ENCODE assay signal across 9 cellular contexts in genomic region chr14:23094666-23095195, GRCh38. TPM values are rescaled to one million over a fixed set of nuclear protein-coding genes. Genes with fewer than 3 reads are reported as not detected.
DNase-seq lines count a peak whose midpoint lies in the region; TF ChIP-seq lines count a peak whose summit lies in the region.
"Had no signal": no experiment of that assay in that cellular context is flagged by ENCODE, and none has a peak within 500 bp of the region (broad histone marks: within the 10 kb centered on the region; RNA-seq: fewer than 3 reads in every experiment).

TSS of gene ACIN1 (minus strand) at chr14:23095136. CDS start at chr14:23095112, 24 bp downstream.

- under 1% methylated on average over 55 of the region's 55 CpGs for WGBS in urinary bladder

- H3K4me1 Mint-ChIP-seq in CD14-positive monocyte: peaks cover 19% of the 10 kb centered on the region

- DNase-seq in CD14-positive monocyte (ENCODE audit: low spot score) (peak; percentile 74), GM20000 (ENCODE audit: low spot score) (peak; percentile 78), HPDE6-E6E7 (ENCODE audit: extremely low spot score) (peak; percentile 72), fibroblast of villous mesenchyme (ENCODE audit: low read depth) (peak; percentile 90), osteoblast (ENCODE audit: insufficient read length, low spot score, missing footprints) (peak; percentile 92), T-helper 9 cell (no peak)
- DNase-seq in activated CD8-positive, alpha-beta memory T cell treated with anti-CD3 and anti-CD28 coated beads, Interleukin-2, amount 50 U/mL, for 4 hours: peak; percentile 70

- peaks cover 50% of the 10 kb centered on the region for H4K20me1 ChIP-seq in osteoblast (ENCODE audit: insufficient read depth, low read length)

- H3K4me2 ChIP-seq in osteoblast (ENCODE audit: insufficient read depth, low read length): peak within 1 kb of the TSS; percentile 87

- H3K36me3 ChIP-seq in osteoblast (ENCODE audit: insufficient read depth, low read length) (peaks cover 54% of the 10 kb centered on the region), urinary bladder (ENCODE audit: insufficient read depth) (no peaks in the 10 kb centered on the region)

- peak within 1 kb of the TSS; percentile 89 for H3K27ac ChIP-seq in osteoblast (ENCODE audit: low read depth, low read length)
- peak within 1 kb of the TSS; percentile 98 for H3K27ac ChIP-seq in urinary bladder (ENCODE audit: low read depth)

- H3K27ac Mint-ChIP-seq in CD14-positive monocyte: no peak within 1 kb of the TSS
- H3K27ac Mint-ChIP-seq: activated naive CD8-positive, alpha-beta T cell had no signal

- peaks cover 81% of the 10 kb centered on the region for H3K79me2 ChIP-seq in osteoblast (ENCODE audit: insufficient read depth, low read length)

- peak within 1 kb of the TSS; percentile 87 for H2AFZ ChIP-seq in osteoblast (ENCODE audit: low read length)

- no peaks in the 10 kb centered on the region for H3K9me3 ChIP-seq in osteoblast (ENCODE audit: low read depth, low read length)

- H3K27me3 Mint-ChIP-seq in CD14-positive monocyte (ENCODE audit: low read depth in 3 of 3): no peaks in the 10 kb centered on the region
- H3K27me3 Mint-ChIP-seq: activated naive CD8-positive, alpha-beta T cell had no signal

- no peak for TF ChIP-seq CTCF in CD14-positive monocyte (IDR thresholded peaks at IDR 0.05)
- no peak for TF ChIP-seq CTCF in GM20000 (IDR thresholded peaks at IDR 0.05; ENCODE audit: extremely low read depth, missing control alignments)
- no peak for TF ChIP-seq CTCF in fibroblast of villous mesenchyme (IDR thresholded peaks at IDR 0.05; ENCODE audit: insufficient read depth, low read depth, low read length)
- TF ChIP-seq CTCF in osteoblast (IDR thresholded peaks at IDR 0.05; ENCODE audit: extremely low read depth, low read depth, low read length): no peak

- no peaks in the 10 kb centered on the region for H3K9me3 Mint-ChIP-seq in CD14-positive monocyte

- peaks cover 26% of the 10 kb centered on the region for H3K4me1 ChIP-seq in osteoblast (ENCODE audit: insufficient read depth, low read length)
- H3K4me1 ChIP-seq in urinary bladder (ENCODE audit: insufficient read depth): no peaks in the 10 kb centered on the region

- peaks cover 51 to 57% of the 10 kb centered on the region in 2 donors for H3K36me3 Mint-ChIP-seq in CD14-positive monocyte

- no peaks in the 10 kb centered on the region for H3K27me3 ChIP-seq in osteoblast (ENCODE audit: insufficient read depth, low read length)

- no peak within 1 kb of the TSS for H3K4me3 Mint-ChIP-seq in CD14-positive monocyte
- H3K4me3 Mint-ChIP-seq: activated naive CD8-positive, alpha-beta T cell had no signal

- intact Hi-C loops in CD14-positive monocyte (cut with micrococcal nuclease): loop anchor here (5.0 to 10.0 kb wide), 2 partner anchors 190 to 228 kb away; partner anchors contain the start of genes HOMEZ (in 1 of the 2) and PABPN1 (in 1 of the 2)

- H3K4me3 ChIP-seq in fibroblast of villous mesenchyme (ENCODE audit: low read depth, low read length) (peak within 1 kb of the TSS; percentile 91), osteoblast (ENCODE audit: insufficient read depth, low read length) (peak within 1 kb of the TSS; percentile 80), urinary bladder (ENCODE audit: low read depth, low read length) (peak within 1 kb of the TSS; percentile 74)

RNA-seq across cellular contexts. Expression of gene ACIN1, which starts in this region (rescaled TPM):
- polyA plus RNA-seq in CD14-positive monocyte (1 to 10 TPM; 2.8 to 5.4 TPM), urinary bladder (82.2 TPM)
- total RNA-seq in fibroblast of villous mesenchyme (93.1 and 106 TPM in 2 replicates), osteoblast (90.5 and 103 TPM in 2 replicates), urinary bladder (87.9 TPM)

Comparison
In these comparisons a context has a peak if more than half of its experiments do, and no peak if none do; other contexts are left out.
1. RNA of gene ACIN1 (polyA plus RNA-seq): 82.2 TPM in urinary bladder (single experiment); 2.8 to 5.4 TPM in CD14-positive monocyte; every median in the first group is over 10 times any median in the second.
2. Peak in every context shown above with its lines, with median percentiles within 50 percentile points of each other: H3K4me3 ChIP-seq.